Comparison of ENCODE assay signal across 30 cellular contexts in the genomic region with DNA sequence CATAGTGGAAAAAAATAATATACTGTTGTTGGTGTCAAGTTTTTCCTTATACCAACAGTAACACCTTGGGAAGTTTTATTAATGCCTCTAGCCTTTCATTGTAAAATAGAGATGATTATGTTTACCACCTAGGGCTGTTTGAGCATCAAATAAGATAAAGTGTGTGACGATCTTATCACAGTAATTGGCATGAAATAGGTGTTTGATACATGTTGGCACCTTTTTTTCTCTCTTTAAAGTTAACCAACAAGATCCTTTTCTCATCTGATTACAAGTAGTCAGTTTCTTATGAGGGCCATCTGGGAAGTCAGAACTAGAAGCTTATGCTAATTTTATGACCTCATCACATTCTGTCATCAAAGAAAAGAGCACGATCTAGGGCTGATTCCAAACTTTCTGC.
"Had no signal": no experiment of that assay in that cellular context is flagged by ENCODE, and none has a peak within 500 bp of the region (broad histone marks: within the 10 kb centered on the region; RNA-seq: fewer than 3 reads in every experiment).

No MANE protein-coding gene starts in this region.

- H3K27me3 ChIP-seq: neural progenitor cell, ovary, spleen, stomach, thyroid gland, tibial nerve, upper lobe of left lung, vagina had no signal

- H3K9ac ChIP-seq: neural progenitor cell, parathyroid adenoma had no signal

- H3K4me3 Mint-ChIP-seq: naive thymus-derived CD4-positive, alpha-beta T cell; natural killer cell; nephron; neural progenitor cell; stimulated activated naive B cell treated with anti-CD40 and anti-IgM and Interleukin-4, amounts not matched to agents 10 μg/mL and 1 μg/mL and 100 μg/mL, for 72 hours; stimulated activated naive CD8-positive, alpha-beta T cell treated with anti-CD3 and anti-CD28 coated beads, Interleukin-15, Interleukin-2, amounts not matched to agents 100 ng/mL and 50 ng/mL, for 24 hours had no signal

- H3K4me2 ChIP-seq: neural progenitor cell, smooth muscle cell had no signal

- H3K36me3 Mint-ChIP-seq: naive thymus-derived CD4-positive, alpha-beta T cell; natural killer cell; neural progenitor cell; stimulated activated naive B cell treated with anti-CD40 and anti-IgM and Interleukin-4, amounts not matched to agents 10 μg/mL and 1 μg/mL and 100 μg/mL, for 72 hours had no signal

- H3K4me1 Mint-ChIP-seq: naive thymus-derived CD4-positive, alpha-beta T cell; natural killer cell; neural progenitor cell; stimulated activated naive B cell treated with anti-CD40 and anti-IgM and Interleukin-4, amounts not matched to agents 10 μg/mL and 1 μg/mL and 100 μg/mL, for 72 hours had no signal

- DNase-seq: naive thymus-derived CD4-positive, alpha-beta T cell; natural killer cell; occipital lobe; ovary; posterior cingulate gyrus; psoas muscle; right cardiac atrium; spleen; stimulated activated CD4-positive, alpha-beta T cell treated with anti-CD3 and anti-CD28 coated beads, Interleukin-12 subunit alpha, Interleukin-12 subunit beta, amount 100 ng/mL, for 4 hours; stimulated activated CD4-positive, alpha-beta T cell treated with anti-CD3 and anti-CD28 coated beads, Interleukin-1b, Interleukin-23, amount 100 ng/mL, for 48 hours; stimulated activated CD4-positive, alpha-beta T cell treated with anti-CD3 and anti-CD28 coated beads, Interleukin-4, amount 100 ng/mL, for 1 hour; stimulated activated CD4-positive, alpha-beta T cell treated with anti-CD3 and anti-CD28 coated beads, Interleukin-4, amount 100 ng/mL, for 4 hours; stimulated activated CD8-positive, alpha-beta memory T cell treated with anti-CD3 and anti-CD28 coated beads, Interleukin-4, amount 100 ng/mL, for 48 hours; stimulated activated naive B cell treated with anti-CD40 and anti-IgM and Interleukin-4, amounts not matched to agents 10 μg/mL and 1 μg/mL and 100 μg/mL, for 72 hours; stimulated activated naive CD4-positive, alpha-beta T cell treated with Interleukin-2 at 50 U/mL for 16 hours; stomach; thyroid gland; trophoblast cell; upper lobe of left lung had no signal

- H3K9me3 ChIP-seq: ovary, psoas muscle, spleen, thoracic aorta, thyroid gland, tibial nerve, upper lobe of left lung, vagina had no signal

- H3K36me3 ChIP-seq: neural progenitor cell, ovary, spleen, stomach, thoracic aorta, thyroid gland, tibial nerve, upper lobe of left lung, vagina had no signal

- ATAC-seq: naive thymus-derived CD4-positive, alpha-beta T cell; natural killer cell; psoas muscle; right cardiac atrium; sciatic nerve; stimulated activated naive B cell treated with anti-CD40 and anti-IgM and Interleukin-4, amounts not matched to agents 10 μg/mL and 1 μg/mL and 100 μg/mL, for 72 hours had no signal

- H3K4me1 ChIP-seq: neural progenitor cell, parathyroid adenoma, psoas muscle, spleen, stomach, thyroid gland, tibial nerve, upper lobe of left lung, vagina had no signal

- H3K4me3 ChIP-seq: neural progenitor cell, ovary, psoas muscle, skin epidermis, smooth muscle cell, spleen, stomach, thoracic aorta, thyroid gland, tibial nerve, upper lobe of left lung, vagina had no signal

- H3K27ac ChIP-seq: neural progenitor cell, ovary, parathyroid adenoma, psoas muscle, skin epidermis, spleen, stomach, thoracic aorta, thyroid gland, tibial nerve, upper lobe of left lung, vagina had no signal

- H3K9me3 Mint-ChIP-seq: nephron; stimulated activated naive CD8-positive, alpha-beta T cell treated with anti-CD3 and anti-CD28 coated beads, Interleukin-15, Interleukin-2, amounts not matched to agents 100 ng/mL and 50 ng/mL, for 24 hours had no signal

- H3K27ac Mint-ChIP-seq: naive thymus-derived CD4-positive, alpha-beta T cell; natural killer cell; nephron; neural progenitor cell; progenitor cell of endocrine pancreas; stimulated activated naive B cell treated with anti-CD40 and anti-IgM and Interleukin-4, amounts not matched to agents 10 μg/mL and 1 μg/mL and 100 μg/mL, for 72 hours; stimulated activated naive CD8-positive, alpha-beta T cell treated with anti-CD3 and anti-CD28 coated beads, Interleukin-15, Interleukin-2, amounts not matched to agents 100 ng/mL and 50 ng/mL, for 24 hours had no signal

- H3K79me2 ChIP-seq: parathyroid adenoma had no signal
